In genomic region chr3:48543271-48543866, GRCh38 we compare ENCODE assay signal across 16 cellular contexts. TPM values are rescaled to one million over a fixed set of nuclear protein-coding genes. Genes with fewer than 3 reads are reported as not detected.
DNase-seq lines count a peak whose midpoint lies in the region; ATAC-seq, FAIRE-seq and TF ChIP-seq lines count a peak whose summit lies in the region.
"Had no signal": no experiment of that assay in that cellular context is flagged by ENCODE, and none has a peak within 500 bp of the region (broad histone marks: within the 10 kb centered on the region; RNA-seq: fewer than 3 reads in every experiment).

No MANE protein-coding gene starts in this region.

- ATAC-seq in pancreas (peak in 3 of 4 donors; percentile 18 to 72 (median 70)), HG03280 (IDR thresholded peaks at IDR 0.05; ENCODE audit: unreplicated experiment) (no peak)
- no peak for ATAC-seq in CD4-positive, alpha-beta T cell (ENCODE audit: poor library complexity)
- ATAC-seq: esophagus mucosa; stimulated activated memory B cell treated with anti-CD40 and anti-IgM and Interleukin-4, amounts not matched to agents 10 μg/mL and 1 μg/mL and 100 μg/mL, for 72 hours had no signal

- DNase-seq in CD14-positive monocyte (ENCODE audit: low spot score): peak; percentile 68
- DNase-seq in NCI-H524 (lab: John Stamatoyannopoulos, UW): peak; percentile 81 to 95
- DNase-seq in head of caudate nucleus: peak in 24 of 42 donors; percentile 15 to 68 (median 44)
- peak in 1 of 6 donors; percentile 60 for DNase-seq in pancreas
- DNase-seq in T-helper 9 cell: no peak
- no peak for DNase-seq in urothelium cell line (ENCODE audit: low spot score)
- DNase-seq in CD4-positive, alpha-beta T cell: no peak
- DNase-seq: CD4-positive, CD25-positive, alpha-beta regulatory T cell; NCI-H526 treated with DMSO at 0.1 percent for 48 hours; stimulated activated CD4-positive, alpha-beta T cell treated with anti-CD3 and anti-CD28 coated beads, Interleukin-4, amount 100 ng/mL, for 1 hour; WERI-Rb-1 had no signal

- peaks cover 60 to 79% of the 10 kb centered on the region in 2 donors for H3K36me3 Mint-ChIP-seq in CD14-positive monocyte
- no peaks in the 10 kb centered on the region for H3K36me3 Mint-ChIP-seq in CD4-positive, alpha-beta T cell (ENCODE audit: low read depth)
- H3K36me3 Mint-ChIP-seq: activated naive CD8-positive, alpha-beta T cell; CD4-positive, CD25-positive, alpha-beta regulatory T cell; stimulated activated memory B cell treated with anti-CD40 and anti-IgM and Interleukin-4, amounts not matched to agents 10 μg/mL and 1 μg/mL and 100 μg/mL, for 72 hours had no signal

- H3K4me3 Mint-ChIP-seq in CD14-positive monocyte: peak overlapping the region; percentile 62 to 83
- H3K4me3 Mint-ChIP-seq in CD4-positive, alpha-beta T cell: no peak overlapping the region
- H3K4me3 Mint-ChIP-seq: activated naive CD8-positive, alpha-beta T cell; CD4-positive, CD25-positive, alpha-beta regulatory T cell; stimulated activated memory B cell treated with anti-CD40 and anti-IgM and Interleukin-4, amounts not matched to agents 10 μg/mL and 1 μg/mL and 100 μg/mL, for 72 hours had no signal

- POLR2A ChIA-PET in CD4-positive, alpha-beta T cell (lab: Charles Lee): no interaction called here

- no peak for TF ChIP-seq CTCF in CD14-positive monocyte (IDR thresholded peaks at IDR 0.05)
- no peak for TF ChIP-seq CTCF in pancreas (IDR thresholded peaks at IDR 0.05)
- no peak for TF ChIP-seq CTCF in CD4-positive, alpha-beta T cell (IDR thresholded peaks at IDR 0.05)

- H3K27ac ChIP-seq in pancreas: no peak overlapping the region
- no peak overlapping the region for H3K27ac ChIP-seq in CD4-positive, alpha-beta T cell (ENCODE audit: low read depth, low read length)
- H3K27ac ChIP-seq: WERI-Rb-1 had no signal

- peaks cover 0 to 25% (median 0%) of the 10 kb centered on the region in 3 donors for H3K36me3 ChIP-seq in pancreas

- no peaks in the 10 kb centered on the region for H3K27me3 ChIP-seq in pancreas
- no peaks in the 10 kb centered on the region for H3K27me3 ChIP-seq in CD4-positive, alpha-beta T cell (ENCODE audit: control insufficient read depth, insufficient read depth, low read length)

- H3K9me3 Mint-ChIP-seq in CD14-positive monocyte: no peaks in the 10 kb centered on the region
- no peaks in the 10 kb centered on the region for H3K9me3 Mint-ChIP-seq in CD4-positive, alpha-beta T cell
- H3K9me3 Mint-ChIP-seq: CD4-positive, CD25-positive, alpha-beta regulatory T cell; stimulated activated memory B cell treated with anti-CD40 and anti-IgM and Interleukin-4, amounts not matched to agents 10 μg/mL and 1 μg/mL and 100 μg/mL, for 72 hours had no signal

- 78 to 80% methylated on average over 9 of the region's 9 CpGs for WGBS in pancreas, 2 donors

- H3K27ac Mint-ChIP-seq in CD14-positive monocyte: peak overlapping the region; percentile 86 to 93 (median 91)
- no peak overlapping the region for H3K27ac Mint-ChIP-seq in CD4-positive, alpha-beta T cell
- H3K27ac Mint-ChIP-seq: activated naive CD8-positive, alpha-beta T cell; CD4-positive, CD25-positive, alpha-beta regulatory T cell; stimulated activated memory B cell treated with anti-CD40 and anti-IgM and Interleukin-4, amounts not matched to agents 10 μg/mL and 1 μg/mL and 100 μg/mL, for 72 hours had no signal

- H3K9me3 ChIP-seq in pancreas: no peaks in the 10 kb centered on the region
- no peaks in the 10 kb centered on the region for H3K9me3 ChIP-seq in CD4-positive, alpha-beta T cell (ENCODE audit: control insufficient read depth, low read length)

- no peak overlapping the region for H3K4me3 ChIP-seq in pancreas

- H3K4me1 Mint-ChIP-seq in CD14-positive monocyte: peaks cover 47% of the 10 kb centered on the region
- H3K4me1 Mint-ChIP-seq in CD4-positive, alpha-beta T cell (ENCODE audit: low read depth): peaks cover 16% of the 10 kb centered on the region
- H3K4me1 Mint-ChIP-seq: stimulated activated memory B cell treated with anti-CD40 and anti-IgM and Interleukin-4, amounts not matched to agents 10 μg/mL and 1 μg/mL and 100 μg/mL, for 72 hours had no signal

- CTCF ChIA-PET in CD4-positive, alpha-beta T cell (lab: Charles Lee): no interaction called here

- FAIRE-seq in pancreas (lab: Jason Lieb, UNC) (no peak), urothelium cell line (lab: Jason Lieb, UNC) (no peak)

- peaks cover 0 to 1% (median 0%) of the 10 kb centered on the region in 3 donors for H3K27me3 Mint-ChIP-seq in CD14-positive monocyte (ENCODE audit: low read depth in 3 of 3)
- H3K27me3 Mint-ChIP-seq in CD4-positive, alpha-beta T cell: no peaks in the 10 kb centered on the region
- H3K27me3 Mint-ChIP-seq: activated naive CD8-positive, alpha-beta T cell; CD4-positive, CD25-positive, alpha-beta regulatory T cell; stimulated activated memory B cell treated with anti-CD40 and anti-IgM and Interleukin-4, amounts not matched to agents 10 μg/mL and 1 μg/mL and 100 μg/mL, for 72 hours had no signal

- peaks cover 0 to 1% (median 0%) of the 10 kb centered on the region in 3 donors for H3K4me1 ChIP-seq in pancreas

- intact Hi-C loops in CD14-positive monocyte (cut with micrococcal nuclease) (loop anchor here in 1 of 2 donors (10.0 kb wide), 1 partner anchor 269 kb away; no protein-coding TSS in a partner anchor), head of caudate nucleus (cut with DNase I) (no loop called here), pancreas (cut with DNase I) (no loop called here)
- intact Hi-C loops in CD4-positive, alpha-beta T cell (cut with DNase I, micrococcal nuclease): no loop called here

RNA-seq across cellular contexts. Expression of gene PFKFB4, which starts 13.2 kb away (rescaled TPM):
- polyA plus RNA-seq in CD14-positive monocyte (10 to 100 TPM; 32.2 to 34.9 TPM), pancreas (10 to 100 TPM in 1 of 2 donors, 1 to 10 TPM in 1; 8.1 to 11.4 TPM)
- total RNA-seq in pancreas: 10 to 100 TPM in 1 of 6 donors, 1 to 10 TPM in 5; 7.4 to 12.2 (median 8.2) TPM
- total RNA-seq in CD4-positive, alpha-beta T cell: 1 to 10 TPM in 1 of 2 experiments, under 1 TPM in 1; 0.98 to 2.5 TPM

RNA-seq across cellular contexts. Expression of gene UCN2, which starts 20.2 kb away (rescaled TPM):
- not detected for polyA plus RNA-seq in CD14-positive monocyte
- total RNA-seq in pancreas: not detected
- polyA plus RNA-seq in pancreas: under 1 TPM in 1 of 2 donors, not detected in 1; 0.19 TPM
- not detected for total RNA-seq in CD4-positive, alpha-beta T cell
- total RNA-seq: CD4-positive, CD25-positive, alpha-beta regulatory T cell; posterior vena cava had no signal
- polyA plus RNA-seq: CD4-positive, CD25-positive, alpha-beta regulatory T cell had no signal

RNA-seq across cellular contexts. Expression of gene SHISA5, which starts 39.4 kb away (rescaled TPM):
- 100 to 1,000 TPM; 242 to 266 TPM for polyA plus RNA-seq in CD14-positive monocyte
- 10 to 100 TPM; 39.2 to 81.6 (median 45.3) TPM for total RNA-seq in pancreas
- polyA plus RNA-seq in pancreas: 10 to 100 TPM; 29.9 to 49.4 TPM
- total RNA-seq in CD4-positive, alpha-beta T cell: 100 to 1,000 TPM; 102 to 109 TPM

RNA-seq across cellular contexts. Expression of gene COL7A1, which starts 51.8 kb away (rescaled TPM):
- polyA plus RNA-seq in CD14-positive monocyte (under 1 TPM in 1 of 2 donors, not detected in 1; 0.37 TPM), pancreas (10 to 100 TPM in 1 of 2 donors, 1 to 10 TPM in 1; 9.9 to 12.6 TPM)
- total RNA-seq in pancreas: 1 to 10 TPM in 2 of 6 donors, under 1 TPM in 4; 0.41 to 3.2 (median 0.79) TPM
- total RNA-seq in CD4-positive, alpha-beta T cell: under 1 TPM; 0.73 to 0.93 TPM
- polyA plus RNA-seq: CD4-positive, CD25-positive, alpha-beta regulatory T cell had no signal

Comparison
In these comparisons a context has a peak if more than half of its experiments do, and no peak if none do; other contexts are left out.
1. DNase-seq: peak in CD14-positive monocyte (single experiment), NCI-H524 (2 of 2) and head of caudate nucleus (24 of 42); none in T-helper 9 cell (single experiment), urothelium cell line (single experiment) and CD4-positive, alpha-beta T cell (0 of 10).
2. ATAC-seq: peak in pancreas (3 of 4); none in HG03280 (single experiment) and CD4-positive, alpha-beta T cell (single experiment).